ENCODE assay signal across 20 cellular contexts in the genomic region with DNA sequence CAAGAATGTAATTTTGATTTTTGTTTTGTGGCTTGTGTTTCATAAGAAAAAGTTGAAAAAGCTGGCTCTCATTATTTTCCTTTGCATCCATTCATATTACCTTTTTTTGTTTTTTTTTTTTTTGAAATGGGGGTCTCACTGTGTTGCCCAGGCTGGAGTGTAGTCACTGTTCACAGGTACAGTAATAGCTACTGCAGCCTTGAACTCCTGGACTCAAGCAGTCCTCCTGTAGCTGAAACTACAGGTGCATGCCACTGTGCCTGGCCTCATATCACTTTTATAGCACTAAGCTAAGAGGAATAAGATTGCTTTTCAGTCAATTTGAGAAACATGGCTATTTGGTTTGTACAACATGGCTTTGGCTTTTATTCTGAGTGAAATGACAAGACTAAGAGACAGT. TPM values are rescaled to one million over a fixed set of nuclear protein-coding genes. Genes with fewer than 3 reads are reported as not detected.
DNase-seq lines count a peak whose midpoint lies in the region; ATAC-seq, FAIRE-seq and TF ChIP-seq lines count a peak whose summit lies in the region.
"Had no signal": no experiment of that assay in that cellular context is flagged by ENCODE, and none has a peak within 500 bp of the region (broad histone marks: within the 10 kb centered on the region; RNA-seq: fewer than 3 reads in every experiment).

No MANE protein-coding gene starts in this region.

- peaks cover 6% of the 10 kb centered on the region for H3K36me3 Mint-ChIP-seq in MCF 10A (ENCODE audit: insufficient read depth, unreplicated experiment)
- H3K36me3 Mint-ChIP-seq in endothelial cell (ENCODE audit: low read depth, unreplicated experiment), result no peaks in the 10 kb centered on the region

- H3K79me2 ChIP-seq in PC-9 (ENCODE audit: low read depth), result peaks cover 35% of the 10 kb centered on the region

- ATAC-seq in left colon, result peak; percentile 47

- DNase-seq in breast epithelium (ENCODE audit: low spot score in 2 of 2) (no peak), MCF 10A (ENCODE audit: unreplicated experiment) (no peak), PC-9 (no peak), left colon (no peak), small intestine (peak; percentile 22), endothelial cell (ENCODE audit: low spot score) (no peak), COLO829 (ENCODE audit: low spot score) (no peak), NCI-H2029 (lab: John Stamatoyannopoulos, UW) (no peak)
- DNase-seq: 8988T; CD8-positive, alpha-beta memory T cell; GDM1; KG1; NCI-H1105; NCI-H2081 treated with DMSO at 0.1 percent for 48 hours; NCI-H2171 treated with DMSO at 0.1 percent for 48 hours; NCI-H446; SHP77 had no signal

- H3K27me3 ChIP-seq in breast epithelium, result no peaks in the 10 kb centered on the region
- no peaks in the 10 kb centered on the region for H3K27me3 ChIP-seq in PC-9 (ENCODE audit: insufficient read depth, low read depth)
- H3K27me3 ChIP-seq in small intestine (ENCODE audit: control insufficient read depth in 2 of 2, insufficient read depth in 2 of 2, low read length in 2 of 2), result no peaks in the 10 kb centered on the region
- H3K27me3 ChIP-seq: BLaER1 treated with 17β-estradiol and CSF1 and Interleukin-3, amounts not matched to agents 10 nM and 100 nM had no signal

- peaks cover 8% of the 10 kb centered on the region for H3F3A ChIP-seq in PC-9 (ENCODE audit: insufficient read depth, low read depth)

- H3K9me3 Mint-ChIP-seq in MCF 10A (ENCODE audit: unreplicated experiment) (no peaks in the 10 kb centered on the region), endothelial cell (ENCODE audit: unreplicated experiment) (no peaks in the 10 kb centered on the region)
- H3K9me3 Mint-ChIP-seq: CD8-positive, alpha-beta memory T cell had no signal

- H3K9me3 ChIP-seq in breast epithelium (no peaks in the 10 kb centered on the region), PC-9 (ENCODE audit: insufficient read depth, low read depth) (no peaks in the 10 kb centered on the region), small intestine (ENCODE audit: control insufficient read depth, low read depth) (no peaks in the 10 kb centered on the region)

- CTCF ChIA-PET in MCF 10A (lab: Yijun Ruan, JAX) (no interaction called here), PC-9 (lab: Charles Lee) (no interaction called here)

- TF ChIP-seq CTCF in breast epithelium (IDR thresholded peaks at IDR 0.05), result no peak
- TF ChIP-seq CTCF in MCF 10A (IDR thresholded peaks at IDR 0.05; ENCODE audit: unreplicated experiment), result no peak
- no peak for TF ChIP-seq CTCF in PC-9 (conservative IDR thresholded peaks at IDR 0.05)
- TF ChIP-seq CTCF in endothelial cell (IDR thresholded peaks at IDR 0.05; ENCODE audit: unreplicated experiment), result no peak

- H3K27me3 Mint-ChIP-seq in MCF 10A (ENCODE audit: insufficient read depth, unreplicated experiment), result no peaks in the 10 kb centered on the region
- no peaks in the 10 kb centered on the region for H3K27me3 Mint-ChIP-seq in endothelial cell (ENCODE audit: unreplicated experiment)

- H3K27ac ChIP-seq in breast epithelium (peak overlapping the region; percentile 63 to 82), PC-9 (peak overlapping the region; percentile 58; the same call in 1 of the 2 replicates), small intestine (ENCODE audit: low read depth in 1 of 2, low read length in 1 of 2) (no peak overlapping the region)
- H3K27ac ChIP-seq: BLaER1 treated with 17β-estradiol and CSF1 and Interleukin-3, amounts not matched to agents 10 nM and 100 nM had no signal

- no peaks in the 10 kb centered on the region for H3K36me3 ChIP-seq in breast epithelium
- H3K36me3 ChIP-seq in PC-9 (ENCODE audit: low read depth), result no peaks in the 10 kb centered on the region
- no peaks in the 10 kb centered on the region for H3K36me3 ChIP-seq in small intestine (ENCODE audit: control insufficient read depth in 2 of 2, insufficient read depth in 2 of 2, low read length in 2 of 2)

- peaks cover 0 to 9% of the 10 kb centered on the region in 2 donors for H3K4me1 ChIP-seq in breast epithelium
- peaks cover 19% of the 10 kb centered on the region for H3K4me1 ChIP-seq in PC-9 (replicated peaks; ENCODE audit: insufficient read depth)
- H3K4me1 ChIP-seq in small intestine (ENCODE audit: control insufficient read depth in 2 of 2, insufficient read depth in 1 of 2, low read depth in 1 of 2, low read length in 1 of 2), result peaks cover 3 to 22% of the 10 kb centered on the region in 2 donors

- no peak overlapping the region for H3K4me3 ChIP-seq in breast epithelium
- no peak overlapping the region for H3K4me3 ChIP-seq in PC-9
- no peak overlapping the region for H3K4me3 ChIP-seq in small intestine (ENCODE audit: low read depth in 1 of 2, low read length in 2 of 2)
- H3K4me3 ChIP-seq: BLaER1 treated with 17β-estradiol and CSF1 and Interleukin-3, amounts not matched to agents 10 nM and 100 nM had no signal

- no peak overlapping the region for H2AFZ ChIP-seq in PC-9

- POLR2A ChIA-PET in MCF 10A (lab: Yijun Ruan, JAX), result no interaction called here
- POLR2A ChIA-PET in PC-9 (lab: Charles Lee; ENCODE audit: unreplicated experiment), result no interaction called here

- no peak for FAIRE-seq in small intestine (lab: Jason Lieb, UNC)
- FAIRE-seq: D721Med, GM18507 had no signal

- BruUV-seq in MCF 10A (replicated peaks; lab: Mats Ljungman, UMichigan), result no TSS peak
- BruUV-seq in PC-9 (replicated peaks; lab: Mats Ljungman, UMichigan), result no TSS peak

- intact Hi-C loops in breast epithelium (cut with DNase I; ENCODE audit: low total_unique reads) (no loop called here), MCF 10A (cut with micrococcal nuclease) (no loop called here), PC-9 (cut with micrococcal nuclease; ENCODE audit: unreplicated experiment) (no loop called here), left colon (cut with DNase I, micrococcal nuclease) (no loop called here)

- H3K4me1 Mint-ChIP-seq in MCF 10A (ENCODE audit: insufficient read depth, unreplicated experiment) (peaks cover 30% of the 10 kb centered on the region), endothelial cell (ENCODE audit: unreplicated experiment) (peaks cover 28% of the 10 kb centered on the region)

- H3K9me2 ChIP-seq in PC-9 (ENCODE audit: insufficient read depth), result no peaks in the 10 kb centered on the region

- no peak overlapping the region for H3K4me3 Mint-ChIP-seq in MCF 10A (ENCODE audit: unreplicated experiment)
- H3K4me3 Mint-ChIP-seq in endothelial cell (ENCODE audit: unreplicated experiment), result no peak overlapping the region
- H3K4me3 Mint-ChIP-seq: CD8-positive, alpha-beta memory T cell had no signal

- H3K4me2 ChIP-seq in PC-9, result peak overlapping the region; percentile 88

- no peaks in the 10 kb centered on the region for H4K20me1 ChIP-seq in PC-9 (ENCODE audit: insufficient read depth)

- TF ChIP-seq POLR2A in breast epithelium (IDR thresholded peaks at IDR 0.05), result no peak

- H3K27ac Mint-ChIP-seq in MCF 10A (ENCODE audit: low read depth, unreplicated experiment) (no peak overlapping the region), endothelial cell (ENCODE audit: unreplicated experiment) (no peak overlapping the region)

RNA-seq across cellular contexts. Expression of a gene that starts 49.8 kb away (rescaled TPM):
- 100 to 1,000 TPM; 164 to 198 (median 174) TPM for total RNA-seq in breast epithelium
- 140 and 163 TPM in 2 replicates for total RNA-seq in MCF 10A (2022)
- 60.1 and 67.8 TPM in 2 replicates for total RNA-seq in PC-9 (2021)
- total RNA-seq in left colon, result 10 to 100 TPM; 80.5 to 82.8 TPM
- 10 to 100 TPM; 15.4 to 20.9 (median 16.1) TPM for polyA plus RNA-seq in small intestine
- 123 TPM for total RNA-seq in endothelial cell (ENCODE audit: unreplicated experiment)

Comparison
In these comparisons a context has a peak if more than half of its experiments do, and no peak if none do; other contexts are left out.
1. H3K27ac ChIP-seq: peak in breast epithelium (2 of 2) and PC-9 (single experiment); none in small intestine (0 of 2).